13 cellular contexts compared by ENCODE assay signal in the genomic region with DNA sequence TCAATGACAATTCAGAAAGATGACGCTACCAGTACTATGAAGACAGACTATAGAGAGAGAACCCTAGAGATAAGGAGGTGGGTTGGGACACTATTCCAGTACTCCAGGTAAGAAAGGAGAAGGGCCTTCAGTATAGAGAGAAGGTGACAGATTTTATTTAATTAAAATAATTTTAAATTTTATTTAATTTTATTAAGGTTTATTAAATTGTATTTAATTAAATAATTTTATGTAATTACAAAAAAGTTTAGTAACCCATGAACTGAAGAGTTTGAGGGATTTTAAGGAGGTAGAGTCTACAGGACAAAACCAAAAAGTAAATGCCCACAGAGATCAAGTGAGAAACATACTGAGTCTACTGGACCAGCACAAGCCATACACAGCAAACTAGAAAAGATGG.
"Had no signal": no experiment of that assay in that cellular context is flagged by ENCODE, and none has a peak within 500 bp of the region (broad histone marks: within the 10 kb centered on the region; RNA-seq: fewer than 3 reads in every experiment).

No MANE protein-coding gene starts in this region.

- DNase-seq: endodermal cell; foreskin melanocyte; head of caudate nucleus; left colon; left ventricle myocardium superior; posterior cingulate gyrus; stimulated activated CD4-positive, alpha-beta T cell treated with anti-CD3 and anti-CD28 coated beads, Interleukin-2, amount 100 ng/mL, for 24 hours; stimulated activated CD4-positive, alpha-beta T cell treated with anti-CD3 and anti-CD28 coated beads, Interleukin-4, amount 100 ng/mL, for 4 hours; stomach had no signal

- H3K27me3 Mint-ChIP-seq: naive thymus-derived CD4-positive, alpha-beta T cell had no signal

- ATAC-seq: left colon, left ventricle myocardium superior, sciatic nerve had no signal

- H3K9me3 Mint-ChIP-seq: endodermal cell; naive thymus-derived CD4-positive, alpha-beta T cell; neural crest cell had no signal

- H3K27ac ChIP-seq: hepatocyte, stomach had no signal

- H3K4me3 Mint-ChIP-seq: endodermal cell, neural crest cell had no signal
